Comparison of ENCODE assay signal across 17 cellular contexts in the genomic region with DNA sequence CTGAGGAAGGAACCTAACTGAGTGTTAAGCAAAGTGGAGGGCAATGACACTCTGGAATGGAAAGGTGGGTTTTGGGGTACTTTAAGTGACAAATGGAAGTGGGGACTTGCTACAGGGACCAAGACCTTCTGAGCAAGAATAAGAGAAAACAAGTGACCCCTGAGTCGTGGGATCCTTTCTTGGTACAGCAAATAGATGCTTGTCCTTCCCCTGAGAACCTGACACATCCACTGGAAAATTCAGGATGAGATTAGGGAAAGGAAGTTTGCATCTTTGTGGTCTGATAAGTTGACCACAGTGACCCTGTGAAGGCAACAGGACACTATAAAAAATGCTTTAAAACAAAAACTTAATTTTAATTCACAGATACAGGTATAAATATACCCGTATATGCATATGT. TPM values are rescaled to one million over a fixed set of nuclear protein-coding genes. Genes with fewer than 3 reads are reported as not detected.
A peak's percentile ranks its signal among the peaks of the same experiment; 100 is the strongest.
DNase-seq lines count a peak whose midpoint lies in the region; ATAC-seq and TF ChIP-seq lines count a peak whose summit lies in the region.
"Had no signal": no experiment of that assay in that cellular context is flagged by ENCODE, and none has a peak within 500 bp of the region (broad histone marks: within the 10 kb centered on the region; RNA-seq: fewer than 3 reads in every experiment).

No MANE protein-coding gene starts in this region.

- no peak for TF ChIP-seq CTCF in esophagus muscularis mucosa (IDR thresholded peaks at IDR 0.05)

- TF ChIP-seq EP300 in esophagus muscularis mucosa (IDR thresholded peaks at IDR 0.05) = no peak

- peaks cover 0 to 15% (median 10%) of the 10 kb centered on the region in 4 donors for H3K36me3 ChIP-seq in esophagus muscularis mucosa
- H3K36me3 ChIP-seq: pancreas had no signal

- no peak overlapping the region for H3K4me3 ChIP-seq in esophagus muscularis mucosa
- H3K4me3 ChIP-seq in skin epidermis = no peak overlapping the region
- H3K4me3 ChIP-seq: pancreas had no signal

- 87% methylated on average over 2 of the region's 2 CpGs for WGBS in esophagus muscularis mucosa

- H3K27me3 ChIP-seq in esophagus muscularis mucosa = no peaks in the 10 kb centered on the region
- H3K27me3 ChIP-seq: adrenal gland, pancreas had no signal

- H3K4me1 ChIP-seq in esophagus muscularis mucosa = peaks cover 61 to 74% (median 71%) of the 10 kb centered on the region in 4 donors

- H3K9me3 ChIP-seq in esophagus muscularis mucosa = no peaks in the 10 kb centered on the region
- H3K9me3 ChIP-seq: adrenal gland, pancreas had no signal

- no peak for TF ChIP-seq POLR2A in esophagus muscularis mucosa (IDR thresholded peaks at IDR 0.05; ENCODE audit: low read depth)

- peak; percentile 35 for DNase-seq in Daoy (ENCODE audit: low read depth)
- DNase-seq in OCI-M1 (lab: John Stamatoyannopoulos, UW) = peak; percentile 49
- peak; percentile 55 for DNase-seq in esophagus muscularis mucosa (ENCODE audit: extremely low spot score)
- no peak for DNase-seq in posterior cingulate gyrus
- no peak for DNase-seq in NCI-H1092 (lab: John Stamatoyannopoulos, UW)
- DNase-seq: activated CD4-positive, CD25-positive, alpha-beta regulatory T cell treated with anti-CD3 and anti-CD28 coated beads, Interleukin-2, amount 50 U/mL, for 72 hours; left cardiac atrium; NCI-H1417 treated with DMSO at 0.1 percent for 48 hours; NCI-H774; SIG-M5; stimulated activated CD4-positive, alpha-beta T cell treated with anti-CD3 and anti-CD28 coated beads, Interleukin-2, amount 100 ng/mL, for 48 hours had no signal

- H3K27ac ChIP-seq in esophagus muscularis mucosa (replicated peaks in 1 of 4) (peak overlapping the region in 3 of 4 donors; percentile 97 to 98 (median 97)), skin epidermis (peak overlapping the region in 11 of 21 experiments; percentile 96 to 100 (median 98))

- intact Hi-C loops in esophagus muscularis mucosa (cut with DNase I) = no loop called here
- intact Hi-C loops in posterior cingulate gyrus (cut with DNase I) = no loop called here

- no peak for ATAC-seq in HG03280 (IDR thresholded peaks at IDR 0.05; ENCODE audit: unreplicated experiment)
- ATAC-seq: left cardiac atrium, pancreas had no signal

RNA-seq across cellular contexts. Expression of gene IRF1, which starts 1.8 kb away (rescaled TPM):
- total RNA-seq in Daoy (2014; rRNA removed; shearing (Covaris generic)) = 18.2 and 20.1 TPM in 2 replicates
- total RNA-seq in esophagus muscularis mucosa = 100 to 1,000 TPM in 1 of 4 donors, 10 to 100 TPM in 3; 20.6 to 289 (median 29.6) TPM

RNA-seq across cellular contexts. Expression of gene IL5, which starts 50.9 kb away (rescaled TPM):
- total RNA-seq in Daoy (2014; rRNA removed; shearing (Covaris generic)) = not detected in 2 replicates
- not detected for total RNA-seq in esophagus muscularis mucosa
- total RNA-seq: adrenal gland, dermis microvascular lymphatic vessel endothelial cell, left cardiac atrium, pancreas, subcutaneous adipose tissue had no signal

Comparison
In these comparisons a context has a peak if more than half of its experiments do, and no peak if none do; other contexts are left out.
1. DNase-seq: peak in Daoy (single experiment), OCI-M1 (single experiment) and esophagus muscularis mucosa (single experiment); none in posterior cingulate gyrus (0 of 10) and NCI-H1092 (single experiment).